In the genomic region with DNA sequence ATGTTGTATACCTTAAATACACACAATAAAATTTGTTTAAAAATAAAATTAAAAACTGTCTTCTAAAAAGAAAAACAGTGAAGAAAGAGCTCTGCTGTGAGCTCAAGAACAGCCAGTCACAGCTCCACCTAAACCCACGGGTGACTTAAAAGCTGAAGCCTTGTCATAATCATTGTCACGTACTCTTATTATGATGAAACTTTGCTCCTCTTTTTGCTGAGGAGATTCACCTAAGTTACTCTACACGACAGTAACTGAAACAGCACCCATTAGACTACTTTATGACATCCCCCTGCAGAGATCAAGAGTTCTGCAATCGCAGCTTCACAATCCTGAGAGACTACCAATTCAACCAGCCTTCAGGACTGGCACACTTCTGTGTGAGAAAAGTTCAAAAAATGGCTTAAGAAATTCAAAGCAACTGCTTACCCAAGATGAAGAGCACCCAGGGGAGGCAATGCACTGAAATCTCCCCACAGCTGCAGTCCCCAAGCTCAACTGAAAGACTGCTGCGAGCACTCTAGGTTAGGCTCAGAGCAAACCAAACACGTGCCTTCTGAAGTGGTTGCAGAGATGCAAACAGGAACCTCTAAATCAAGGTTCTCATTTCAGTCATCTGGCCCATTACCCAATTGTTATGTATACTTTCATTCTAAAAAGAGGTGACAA, we compare ENCODE assay signal across 9 cellular contexts. TPM values are rescaled to one million over a fixed set of nuclear protein-coding genes. Genes with fewer than 3 reads are reported as not detected.
DNase-seq lines count a peak whose midpoint lies in the region; ATAC-seq, FAIRE-seq and TF ChIP-seq lines count a peak whose summit lies in the region.
"Had no signal": no experiment of that assay in that cellular context is flagged by ENCODE, and none has a peak within 500 bp of the region (broad histone marks: within the 10 kb centered on the region; RNA-seq: fewer than 3 reads in every experiment).

A gene with protein sequence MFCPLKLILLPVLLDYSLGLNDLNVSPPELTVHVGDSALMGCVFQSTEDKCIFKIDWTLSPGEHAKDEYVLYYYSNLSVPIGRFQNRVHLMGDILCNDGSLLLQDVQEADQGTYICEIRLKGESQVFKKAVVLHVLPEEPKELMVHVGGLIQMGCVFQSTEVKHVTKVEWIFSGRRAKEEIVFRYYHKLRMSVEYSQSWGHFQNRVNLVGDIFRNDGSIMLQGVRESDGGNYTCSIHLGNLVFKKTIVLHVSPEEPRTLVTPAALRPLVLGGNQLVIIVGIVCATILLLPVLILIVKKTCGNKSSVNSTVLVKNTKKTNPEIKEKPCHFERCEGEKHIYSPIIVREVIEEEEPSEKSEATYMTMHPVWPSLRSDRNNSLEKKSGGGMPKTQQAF (minus strand): TSS at position 500 of the 669 bp plus-strand sequence. CDS start 10,145 bp downstream, outside the sequence.

- H3K4me2 ChIP-seq in OCI-LY3 (ENCODE audit: low read length), result peak within 1 kb of the TSS; percentile 50

- H3K4me3 ChIP-seq in OCI-LY3 (ENCODE audit: low read length) (peak within 1 kb of the TSS; percentile 14), HAP-1 (no peak within 1 kb of the TSS), ascending aorta (peak within 1 kb of the TSS in 1 of 2 donors; percentile 28)

- intact Hi-C loops in ascending aorta (cut with DNase I), result no loop called here

- no peaks in the 10 kb centered on the region for H3K9me3 Mint-ChIP-seq in activated naive CD4-positive, alpha-beta T cell treated with anti-CD3 and anti-CD28 coated beads, Interleukin-2, amount 50 U/mL, for 24 hours

- H3K9me3 ChIP-seq in OCI-LY3 (ENCODE audit: insufficient read depth, low read length) (no peaks in the 10 kb centered on the region), HAP-1 (no peaks in the 10 kb centered on the region), ascending aorta (no peaks in the 10 kb centered on the region)

- H3K27me3 ChIP-seq in OCI-LY3 (ENCODE audit: low read depth, low read length) (no peaks in the 10 kb centered on the region), HAP-1 (ENCODE audit: low read depth) (peaks cover 7% of the 10 kb centered on the region), ascending aorta (no peaks in the 10 kb centered on the region)

- peak; percentile 60 to 63 for DNase-seq in stimulated activated CD4-positive, alpha-beta T cell treated with anti-CD3 and anti-CD28 coated beads, Interleukin-2, amount 100 ng/mL, for 24 hours
- DNase-seq in OCI-M2 (lab: John Stamatoyannopoulos, UW; ENCODE audit: unreplicated experiment), result no peak
- no peak for DNase-seq in HAP-1 (ENCODE audit: low spot score in 2 of 2)
- DNase-seq in frontal cortex (ENCODE audit: low spot score in 2 of 2), result no peak
- DNase-seq in ascending aorta (ENCODE audit: low spot score in 2 of 2), result no peak

- no peak for TF ChIP-seq CTCF in OCI-LY3 (IDR thresholded peaks at IDR 0.05; ENCODE audit: low read depth, low read length)
- TF ChIP-seq CTCF in ascending aorta (IDR thresholded peaks at IDR 0.05), result no peak

- ATAC-seq in GM19351 (IDR thresholded peaks at IDR 0.05; ENCODE audit: unreplicated experiment), result peak; percentile 59

- in situ Hi-C loops in HAP-1 (cut with MboI; ENCODE audit: low sequenced_read_pairs), result no loop called here

- peaks cover 54% of the 10 kb centered on the region for H3K4me1 Mint-ChIP-seq in activated naive CD4-positive, alpha-beta T cell treated with anti-CD3 and anti-CD28 coated beads, Interleukin-2, amount 50 U/mL, for 24 hours

- H3K27ac ChIP-seq in OCI-LY3 (ENCODE audit: low read length) (peak within 1 kb of the TSS; percentile 49; the same call in 1 of the 2 replicates), ascending aorta (peak within 1 kb of the TSS in 1 of 2 donors; percentile 37)

- H3K4me3 Mint-ChIP-seq in activated naive CD4-positive, alpha-beta T cell treated with anti-CD3 and anti-CD28 coated beads, Interleukin-2, amount 50 U/mL, for 24 hours, result peak within 1 kb of the TSS; percentile 86

- H3K27ac Mint-ChIP-seq in activated naive CD4-positive, alpha-beta T cell treated with anti-CD3 and anti-CD28 coated beads, Interleukin-2, amount 50 U/mL, for 24 hours, result peak within 1 kb of the TSS; percentile 95

- no peaks in the 10 kb centered on the region for H3K27me3 Mint-ChIP-seq in activated naive CD4-positive, alpha-beta T cell treated with anti-CD3 and anti-CD28 coated beads, Interleukin-2, amount 50 U/mL, for 24 hours

- peaks cover 40% of the 10 kb centered on the region for H3K36me3 Mint-ChIP-seq in activated naive CD4-positive, alpha-beta T cell treated with anti-CD3 and anti-CD28 coated beads, Interleukin-2, amount 50 U/mL, for 24 hours

- H3K9ac ChIP-seq in OCI-LY3 (ENCODE audit: low read length), result no peak within 1 kb of the TSS

- no peaks in the 10 kb centered on the region for H3K36me3 ChIP-seq in OCI-LY3 (replicated peaks; ENCODE audit: low read depth, low read length)
- H3K36me3 ChIP-seq in HAP-1 (replicated peaks), result no peaks in the 10 kb centered on the region
- no peaks in the 10 kb centered on the region for H3K36me3 ChIP-seq in ascending aorta

- H3K79me2 ChIP-seq in OCI-LY3 (ENCODE audit: low read length), result no peaks in the 10 kb centered on the region

- peak within 1 kb of the TSS; percentile 25; the same call in 1 of the 2 replicates for H2AFZ ChIP-seq in OCI-LY3 (ENCODE audit: low read depth, low read length)

- H4K20me1 ChIP-seq in OCI-LY3 (ENCODE audit: insufficient read depth, low read length), result no peaks in the 10 kb centered on the region

- FAIRE-seq in frontal cortex (lab: Jason Lieb, UNC), result no peak
- FAIRE-seq: H1 had no signal

- H3K4me1 ChIP-seq in OCI-LY3 (ENCODE audit: low read length) (peaks cover 29% of the 10 kb centered on the region), HAP-1 (no peaks in the 10 kb centered on the region), ascending aorta (no peaks in the 10 kb centered on the region)

RNA-seq across cellular contexts. Expression of the gene that starts here (rescaled TPM):
- total RNA-seq in frontal cortex (0.82 TPM), ascending aorta (not detected)

Comparison
In these comparisons a context has a peak if more than half of its experiments do, and no peak if none do; other contexts are left out.
1. DNase-seq: peak in stimulated activated CD4-positive, alpha-beta T cell treated with anti-CD3 and anti-CD28 coated beads, Interleukin-2, amount 100 ng/mL, for 24 hours (2 of 2); none in OCI-M2 (single experiment), HAP-1 (0 of 2), frontal cortex (0 of 2) and ascending aorta (0 of 2).